In genomic region chr20:17536944-17537444, GRCh38 we compare ENCODE assay signal across 8 cellular contexts. TPM values are rescaled to one million over a fixed set of nuclear protein-coding genes. Genes with fewer than 3 reads are reported as not detected.
A peak's percentile ranks its signal among the peaks of the same experiment; 100 is the strongest.
DNase-seq lines count a peak whose midpoint lies in the region; ATAC-seq, FAIRE-seq and TF ChIP-seq lines count a peak whose summit lies in the region.

No MANE protein-coding gene starts in this region.

- H3K27ac ChIP-seq in endothelial cell of umbilical vein (ENCODE audit: insufficient read depth, low read depth, low read length): no peak overlapping the region
- no peak overlapping the region for H3K27ac ChIP-seq in naive thymus-derived CD4-positive, alpha-beta T cell (ENCODE audit: low read depth, low read length)

- in situ Hi-C loops in Caki2 (cut with HindIII; ENCODE audit: low pct_unique_long_range_greater_than_20kb, low sequenced_read_pairs): no loop called here

- no peaks in the 10 kb centered on the region for H3K9me1 ChIP-seq in endothelial cell of umbilical vein (replicated peaks; ENCODE audit: control insufficient read depth, extremely low read depth, insufficient read depth, low read length)

- no peaks in the 10 kb centered on the region for H3K27me3 ChIP-seq in endothelial cell of umbilical vein (ENCODE audit: control insufficient read depth in 2 of 2, insufficient read depth in 2 of 2, low read length in 2 of 2)
- no peaks in the 10 kb centered on the region for H3K27me3 ChIP-seq in naive thymus-derived CD4-positive, alpha-beta T cell (ENCODE audit: control insufficient read depth in 2 of 2, insufficient read depth in 2 of 2, low read length in 2 of 2)

- H3K4me1 ChIP-seq in endothelial cell of umbilical vein (ENCODE audit: control insufficient read depth, extremely low read depth, insufficient read depth, low read length): peaks cover 3% of the 10 kb centered on the region
- H3K4me1 ChIP-seq in naive thymus-derived CD4-positive, alpha-beta T cell (ENCODE audit: control insufficient read depth in 2 of 2, insufficient read depth in 2 of 2, low read length in 2 of 2): peaks cover 0 to under 1% of the 10 kb centered on the region in 2 donors

- H3K36me3 Mint-ChIP-seq in activated CD8-positive, alpha-beta memory T cell treated with anti-CD3 and anti-CD28 coated beads, Interleukin-2, amount 10 ng/mL, durations not matched to agents 7 days and 5 days: no peaks in the 10 kb centered on the region
- no peaks in the 10 kb centered on the region for H3K36me3 Mint-ChIP-seq in naive thymus-derived CD4-positive, alpha-beta T cell

- dilution Hi-C loops in endothelial cell of umbilical vein (cut with MboI; ENCODE audit: extremely low pct_ligation_motif_present, low sequenced_read_pairs): no loop called here

- peak; percentile 95 for ATAC-seq in activated CD8-positive, alpha-beta memory T cell treated with anti-CD3 and anti-CD28 coated beads, Interleukin-2, amount 10 ng/mL, durations not matched to agents 7 days and 5 days
- ATAC-seq in naive thymus-derived CD4-positive, alpha-beta T cell: peak; percentile 98

- no peak overlapping the region for H3K9ac ChIP-seq in endothelial cell of umbilical vein (replicated peaks; ENCODE audit: extremely low read depth, insufficient read depth, low read length)

- H3K27ac Mint-ChIP-seq in activated CD8-positive, alpha-beta memory T cell treated with anti-CD3 and anti-CD28 coated beads, Interleukin-2, amount 10 ng/mL, durations not matched to agents 7 days and 5 days: no peak overlapping the region
- peak overlapping the region in 2 of 9 donors; percentile 50 to 52 for H3K27ac Mint-ChIP-seq in naive thymus-derived CD4-positive, alpha-beta T cell

- H3K4me2 ChIP-seq in endothelial cell of umbilical vein (ENCODE audit: insufficient read depth, low read length): no peak overlapping the region

- no peaks in the 10 kb centered on the region for H4K20me1 ChIP-seq in endothelial cell of umbilical vein (replicated peaks; ENCODE audit: control insufficient read depth, extremely low read depth, insufficient read depth, low read length)

- H3K79me2 ChIP-seq in endothelial cell of umbilical vein (ENCODE audit: control insufficient read depth, insufficient read depth, low read length): no peaks in the 10 kb centered on the region

- DNase-seq in Caki2 (ENCODE audit: low read depth): peak; percentile 87
- DNase-seq in GM20000 (ENCODE audit: low spot score): peak; percentile 81
- DNase-seq in HT1080 (ENCODE audit: low read depth): peak; percentile 79
- DNase-seq in NOMO-1 treated with dmso at 0.1 percent for 144 hours (lab: John Stamatoyannopoulos, UW; ENCODE audit: unreplicated experiment): peak; percentile 34
- peak; percentile 83 for DNase-seq in activated CD8-positive, alpha-beta memory T cell treated with anti-CD3 and anti-CD28 coated beads, Interleukin-2, amount 10 ng/mL, durations not matched to agents 7 days and 5 days
- peak; percentile 86 for DNase-seq in endothelial cell of umbilical vein (ENCODE audit: low read depth, low spot score)
- DNase-seq in naive thymus-derived CD4-positive, alpha-beta T cell: peak; percentile 22 to 73 (median 65)
- peak; percentile 51 for DNase-seq in stimulated activated naive CD4-positive, alpha-beta T cell treated with Interleukin-2 at 50 U/mL for 16 hours (lab: John Stamatoyannopoulos, UW)

- H3K9me3 ChIP-seq in endothelial cell of umbilical vein (replicated peaks; ENCODE audit: control insufficient read depth, insufficient read depth, low read length): no peaks in the 10 kb centered on the region
- H3K9me3 ChIP-seq in naive thymus-derived CD4-positive, alpha-beta T cell (ENCODE audit: control insufficient read depth in 2 of 3, low read length in 3 of 3): no peaks in the 10 kb centered on the region

- peaks cover 38% of the 10 kb centered on the region for H3K4me1 Mint-ChIP-seq in activated CD8-positive, alpha-beta memory T cell treated with anti-CD3 and anti-CD28 coated beads, Interleukin-2, amount 10 ng/mL, durations not matched to agents 7 days and 5 days
- peaks cover 0 to 39% (median 0%) of the 10 kb centered on the region in 7 donors for H3K4me1 Mint-ChIP-seq in naive thymus-derived CD4-positive, alpha-beta T cell

- no peaks in the 10 kb centered on the region for H3K9me3 Mint-ChIP-seq in activated CD8-positive, alpha-beta memory T cell treated with anti-CD3 and anti-CD28 coated beads, Interleukin-2, amount 10 ng/mL, durations not matched to agents 7 days and 5 days (ENCODE audit: low read depth)
- no peaks in the 10 kb centered on the region for H3K9me3 Mint-ChIP-seq in naive thymus-derived CD4-positive, alpha-beta T cell

- H3K4me3 Mint-ChIP-seq in activated CD8-positive, alpha-beta memory T cell treated with anti-CD3 and anti-CD28 coated beads, Interleukin-2, amount 10 ng/mL, durations not matched to agents 7 days and 5 days: no peak overlapping the region
- no peak overlapping the region for H3K4me3 Mint-ChIP-seq in naive thymus-derived CD4-positive, alpha-beta T cell

- FAIRE-seq in endothelial cell of umbilical vein (lab: Jason Lieb, UNC): peak; percentile 88

- intact Hi-C loops in endothelial cell of umbilical vein (cut with micrococcal nuclease): loop anchor here (1.0 to 10.0 kb wide), 8 partner anchors 20 to 458 kb away; no protein-coding TSS in a partner anchor
- intact Hi-C loops in naive thymus-derived CD4-positive, alpha-beta T cell (cut with micrococcal nuclease): loop anchor here (1.0 to 10.0 kb wide), 11 partner anchors 32 to 748 kb away; partner anchors contain the start of genes DSTN (in 1 of the 2), MGME1 (in 1 of the 2), RRBP1 (in 1 of the 2) and SNX5 (in 1 of the 2)

- H3K36me3 ChIP-seq in endothelial cell of umbilical vein (ENCODE audit: control insufficient read depth in 2 of 2, extremely low read depth in 1 of 2, insufficient read depth in 2 of 2, low read length in 2 of 2): no peaks in the 10 kb centered on the region
- H3K36me3 ChIP-seq in naive thymus-derived CD4-positive, alpha-beta T cell (ENCODE audit: control insufficient read depth in 2 of 3, insufficient read depth in 3 of 3, low read length in 3 of 3): no peaks in the 10 kb centered on the region

- peaks cover 31% of the 10 kb centered on the region for H3K27me3 Mint-ChIP-seq in activated CD8-positive, alpha-beta memory T cell treated with anti-CD3 and anti-CD28 coated beads, Interleukin-2, amount 10 ng/mL, durations not matched to agents 7 days and 5 days
- peaks cover 10 to 30% (median 18%) of the 10 kb centered on the region in 5 donors for H3K27me3 Mint-ChIP-seq in naive thymus-derived CD4-positive, alpha-beta T cell

- TF ChIP-seq CTCF in GM20000 (IDR thresholded peaks at IDR 0.05; ENCODE audit: extremely low read depth, missing control alignments) (peak; percentile 62), endothelial cell of umbilical vein (IDR thresholded peaks at IDR 0.05; ENCODE audit: extremely low read depth in 1 of 2, insufficient read depth in 1 of 2, low read depth in 1 of 2, low read length in 2 of 2) (peak; percentile 85 to 86)

- CTCF ChIA-PET in activated CD8-positive, alpha-beta memory T cell treated with anti-CD3 and anti-CD28 coated beads, Interleukin-2, amount 10 ng/mL, durations not matched to agents 7 days and 5 days (lab: Charles Lee): interaction anchor here (0.6 to 4.3 kb wide), 29 partner anchors 12 to 434 kb away, joined by 3 to 49 read pairs (median 4); partner anchors contain the start of genes DSTN and RRBP1
- CTCF ChIA-PET in endothelial cell of umbilical vein (lab: Charles Lee): interaction anchor here (0.6 to 2.4 kb wide), 41 partner anchors 8 to 402 kb away, joined by 3 to 89 read pairs (median 5); partner anchors contain the start of genes DSTN and RRBP1
- CTCF ChIA-PET in naive thymus-derived CD4-positive, alpha-beta T cell (lab: Charles Lee): interaction anchor here (0.7 to 1.3 kb wide), 7 partner anchors 74 to 457 kb away, joined by 3 to 12 read pairs (median 5); no protein-coding TSS in a partner anchor

- no peak overlapping the region for H3K4me3 ChIP-seq in endothelial cell of umbilical vein (replicated peaks in 1 of 3; ENCODE audit: insufficient read depth in 1 of 3, low read depth in 1 of 3, low read length in 3 of 3)
- no peak overlapping the region for H3K4me3 ChIP-seq in naive thymus-derived CD4-positive, alpha-beta T cell (ENCODE audit: low read length)

- peak overlapping the region; percentile 77 for H2AFZ ChIP-seq in endothelial cell of umbilical vein (ENCODE audit: low read depth, low read length)

- no peak for TF ChIP-seq POLR2A in endothelial cell of umbilical vein (IDR thresholded peaks at IDR 0.05; ENCODE audit: low read depth, low read length)

- no TSS peak for BruUV-seq in endothelial cell of umbilical vein (replicated peaks; lab: Mats Ljungman, UMichigan)

- POLR2A ChIA-PET in endothelial cell of umbilical vein (lab: Charles Lee): no interaction called here
- POLR2A ChIA-PET in naive thymus-derived CD4-positive, alpha-beta T cell (lab: Charles Lee): no interaction called here

RNA-seq across cellular contexts. Expression of gene BFSP1, which starts 5.8 kb away (rescaled TPM):
- total RNA-seq in Caki2 (2014; rRNA removed; shearing (Covaris generic); ENCODE audit: low replicate concordance): 26.7 and 37.0 TPM in 2 replicates
- 0.98 and 1.7 TPM in 2 replicates for total RNA-seq in HT1080 (2014; rRNA removed; shearing (Covaris generic))
- 2.2 and 2.4 TPM in 2 replicates for polyA plus RNA-seq in HT1080 (2015; cell fraction: cytosol; rRNA removed)
- polyA plus RNA-seq in HT1080 (2015; cell fraction: nucleus; rRNA removed): 0.50 and 0.87 TPM in 2 replicates
- total RNA-seq in activated CD8-positive, alpha-beta memory T cell treated with anti-CD3 and anti-CD28 coated beads, Interleukin-2, amount 10 ng/mL, durations not matched to agents 7 days and 5 days: 1 to 10 TPM; 1.7 to 3.2 TPM
- 3.7 and 5.2 TPM in 2 replicates for total RNA-seq in endothelial cell of umbilical vein
- polyA plus RNA-seq in endothelial cell of umbilical vein: 2.5 and 3.1 TPM in 2 replicates
- 4.1 and 4.5 TPM in 2 replicates for polyA plus RNA-seq in endothelial cell of umbilical vein (2011; cell fraction: cytosol; rRNA removed)
- 4.0 and 4.6 TPM in 2 replicates for polyA plus RNA-seq in endothelial cell of umbilical vein (2011; cell fraction: nucleus; rRNA removed)
- polyA plus RNA-seq in endothelial cell of umbilical vein (2012): 3.9 and 4.4 TPM in 2 replicates
- 2.9 and 3.3 TPM in 2 replicates for polyA minus RNA-seq in endothelial cell of umbilical vein
- 1.4 TPM for polyA minus RNA-seq in endothelial cell of umbilical vein (2011; cell fraction: cytosol; rRNA and poly(A)+ RNA removed)
- polyA minus RNA-seq in endothelial cell of umbilical vein (2011; cell fraction: nucleus; rRNA and poly(A)+ RNA removed): 1.2 and 1.5 TPM in 2 replicates
- total RNA-seq in naive thymus-derived CD4-positive, alpha-beta T cell: 1 to 10 TPM in 1 of 5 experiments, under 1 TPM in 1, not detected in 3; 0.42 to 3.4 TPM
- polyA plus RNA-seq in naive thymus-derived CD4-positive, alpha-beta T cell: not detected

RNA-seq across cellular contexts. Expression of gene DSTN, which starts 32.9 kb away (rescaled TPM):
- total RNA-seq in Caki2 (2014; rRNA removed; shearing (Covaris generic); ENCODE audit: low replicate concordance): 935 and 1,047 TPM in 2 replicates
- 168 and 239 TPM in 2 replicates for total RNA-seq in HT1080 (2014; rRNA removed; shearing (Covaris generic))
- 335 and 404 TPM in 2 replicates for polyA plus RNA-seq in HT1080 (2015; cell fraction: cytosol; rRNA removed)
- polyA plus RNA-seq in HT1080 (2015; cell fraction: nucleus; rRNA removed): 115 and 133 TPM in 2 replicates
- 10 to 100 TPM; 55.8 to 78.3 TPM for total RNA-seq in activated CD8-positive, alpha-beta memory T cell treated with anti-CD3 and anti-CD28 coated beads, Interleukin-2, amount 10 ng/mL, durations not matched to agents 7 days and 5 days
- 300 and 307 TPM in 2 replicates for total RNA-seq in endothelial cell of umbilical vein
- 46.8 and 66.1 TPM in 2 replicates for polyA plus RNA-seq in endothelial cell of umbilical vein
- polyA plus RNA-seq in endothelial cell of umbilical vein (2011; cell fraction: cytosol; rRNA removed): 172 and 181 TPM in 2 replicates
- 71.7 and 84.7 TPM in 2 replicates for polyA plus RNA-seq in endothelial cell of umbilical vein (2011; cell fraction: nucleus; rRNA removed)
- 369 and 386 TPM in 2 replicates for polyA plus RNA-seq in endothelial cell of umbilical vein (2012)
- polyA minus RNA-seq in endothelial cell of umbilical vein: 13.6 and 16.7 TPM in 2 replicates
- polyA minus RNA-seq in endothelial cell of umbilical vein (2011; cell fraction: cytosol; rRNA and poly(A)+ RNA removed): 32.0 TPM
- 18.4 and 19.8 TPM in 2 replicates for polyA minus RNA-seq in endothelial cell of umbilical vein (2011; cell fraction: nucleus; rRNA and poly(A)+ RNA removed)
- 10 to 100 TPM; 28.7 to 63.6 (median 33.9) TPM for total RNA-seq in naive thymus-derived CD4-positive, alpha-beta T cell
- 100 to 1,000 TPM in 1 of 2 donors, 10 to 100 TPM in 1; 80.7 to 113 TPM for polyA plus RNA-seq in naive thymus-derived CD4-positive, alpha-beta T cell

Comparison
In these comparisons a context has a peak if more than half of its experiments do, and no peak if none do; other contexts are left out.
1. DNase-seq: peak in every context shown above with its lines; median percentile 87 in Caki2; 86 in endothelial cell of umbilical vein; 83 in activated CD8-positive, alpha-beta memory T cell treated with anti-CD3 and anti-CD28 coated beads, Interleukin-2, amount 10 ng/mL, durations not matched to agents 7 days and 5 days; 81 in GM20000; 79 in HT1080; 65 in naive thymus-derived CD4-positive, alpha-beta T cell; 51 in stimulated activated naive CD4-positive, alpha-beta T cell treated with Interleukin-2 at 50 U/mL for 16 hours; 34 in NOMO-1 treated with dmso at 0.1 percent for 144 hours.